ENCODE assay signal across 12 cellular contexts in the genomic region with DNA sequence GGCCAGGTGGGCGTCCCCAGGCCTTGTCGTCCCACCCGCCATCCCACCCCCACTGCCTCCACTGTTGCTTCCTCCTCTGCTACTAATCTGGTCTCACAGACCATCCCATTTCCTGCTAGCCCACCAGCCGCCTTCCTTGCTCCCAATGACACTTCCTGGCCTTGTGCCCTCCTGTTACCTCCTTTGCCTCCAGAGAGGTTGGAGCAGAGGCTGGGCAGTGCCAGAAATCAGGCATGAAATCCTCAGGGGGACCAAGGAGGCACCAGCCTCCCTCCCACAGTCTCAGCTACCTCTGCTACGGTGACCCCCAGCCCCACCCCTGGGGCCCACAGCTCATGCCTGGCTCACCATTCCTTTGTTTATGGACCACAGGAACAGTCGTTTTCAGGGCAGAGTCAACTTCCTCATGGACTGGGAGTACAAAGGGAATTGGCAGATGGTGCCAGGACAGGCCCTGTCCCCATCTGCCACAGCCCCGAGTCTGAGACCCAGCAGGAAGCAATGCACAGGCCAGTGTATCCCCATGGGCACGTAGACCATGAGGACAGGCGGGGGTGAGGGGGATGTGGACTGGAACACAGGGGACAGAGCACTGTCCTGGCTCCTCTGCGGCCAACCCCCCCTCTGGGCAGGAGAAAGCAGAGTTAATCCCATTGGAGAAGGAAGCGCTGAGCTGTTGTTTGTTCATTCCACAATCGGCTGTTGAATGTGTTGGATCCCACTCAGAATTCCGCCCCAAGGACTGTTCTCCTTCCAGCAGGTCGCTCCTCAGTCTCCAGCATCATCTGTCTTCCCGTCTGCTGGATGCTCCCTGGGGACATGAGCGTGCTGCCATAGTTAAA. TPM values are rescaled to one million over a fixed set of nuclear protein-coding genes. Genes with fewer than 3 reads are reported as not detected.
DNase-seq lines count a peak whose midpoint lies in the region; ATAC-seq and TF ChIP-seq lines count a peak whose summit lies in the region.
"Had no signal": no experiment of that assay in that cellular context is flagged by ENCODE, and none has a peak within 500 bp of the region (broad histone marks: within the 10 kb centered on the region; RNA-seq: fewer than 3 reads in every experiment).

No MANE protein-coding gene starts in this region.

- H3K9me3 ChIP-seq in lower lobe of right lung = no peaks in the 10 kb centered on the region
- H3K9me3 ChIP-seq in upper lobe of right lung = no peaks in the 10 kb centered on the region

- peaks cover 46% of the 10 kb centered on the region for H3K27me3 Mint-ChIP-seq in dendritic cell treated with granulocyte-macrophage colony-stimulating factor and Interleukin-4, amounts not matched to agents 40 ng/mL and 50 ng/mL, for 4 days

- H3K4me1 Mint-ChIP-seq in dendritic cell treated with granulocyte-macrophage colony-stimulating factor and Interleukin-4, amounts not matched to agents 40 ng/mL and 50 ng/mL, for 4 days (ENCODE audit: low read depth) = peaks cover 87% of the 10 kb centered on the region

- intact Hi-C loops in dendritic cell treated with granulocyte-macrophage colony-stimulating factor and Interleukin-4, amounts not matched to agents 40 ng/mL and 50 ng/mL, for 4 days (cut with micrococcal nuclease) = no loop called here
- intact Hi-C loops in lower lobe of right lung (cut with DNase I) (no loop called here), upper lobe of right lung (cut with DNase I) (no loop called here)

- H3K4me1 ChIP-seq in lower lobe of right lung (peaks cover 65% of the 10 kb centered on the region), upper lobe of right lung (peaks cover 21% of the 10 kb centered on the region)

- DNase-seq in NCI-H345 (lab: John Stamatoyannopoulos, UW) = peak; percentile 10
- DNase-seq in NCI-H345 treated with DMSO at 0.1 percent for 48 hours (lab: John Stamatoyannopoulos, UW; ENCODE audit: unreplicated experiment) = no peak
- peak; percentile 65 for DNase-seq in lower lobe of right lung
- DNase-seq in upper lobe of right lung = no peak
- no peak for DNase-seq in stimulated activated CD4-positive, alpha-beta T cell treated with anti-CD3 and anti-CD28 coated beads, Interleukin-4, amount 100 ng/mL, for 4 hours
- no peak for DNase-seq in NCI-H526 (lab: John Stamatoyannopoulos, UW)
- DNase-seq: activated CD8-positive, alpha-beta memory T cell treated with anti-CD3 and anti-CD28 coated beads, Interleukin-2, amount 50 U/mL, for 48 hours; HFFc6; KBM-7; naive B cell had no signal

- H3K27ac ChIP-seq in lower lobe of right lung (peak overlapping the region; percentile 74), upper lobe of right lung (peak overlapping the region; percentile 75)

- H3K27me3 ChIP-seq in lower lobe of right lung (ENCODE audit: low read depth) (peaks cover 5% of the 10 kb centered on the region), upper lobe of right lung (no peaks in the 10 kb centered on the region)

- TF ChIP-seq CTCF in lower lobe of right lung (IDR thresholded peaks at IDR 0.05) (no peak), upper lobe of right lung (IDR thresholded peaks at IDR 0.05) (no peak)

- H3K36me3 ChIP-seq in lower lobe of right lung (no peaks in the 10 kb centered on the region), upper lobe of right lung (no peaks in the 10 kb centered on the region)

- no peaks in the 10 kb centered on the region for H3K9me3 Mint-ChIP-seq in dendritic cell treated with granulocyte-macrophage colony-stimulating factor and Interleukin-4, amounts not matched to agents 40 ng/mL and 50 ng/mL, for 4 days
- H3K9me3 Mint-ChIP-seq: HFFc6 had no signal

- no peak overlapping the region for H3K4me3 Mint-ChIP-seq in dendritic cell treated with granulocyte-macrophage colony-stimulating factor and Interleukin-4, amounts not matched to agents 40 ng/mL and 50 ng/mL, for 4 days
- H3K4me3 Mint-ChIP-seq: HFFc6 had no signal

- ATAC-seq in lower lobe of right lung = peak; percentile 28 to 47
- peak; percentile 40 for ATAC-seq in upper lobe of right lung
- ATAC-seq in GM19035 (IDR thresholded peaks at IDR 0.05; ENCODE audit: unreplicated experiment) = no peak

- no peaks in the 10 kb centered on the region for H3K36me3 Mint-ChIP-seq in dendritic cell treated with granulocyte-macrophage colony-stimulating factor and Interleukin-4, amounts not matched to agents 40 ng/mL and 50 ng/mL, for 4 days (ENCODE audit: low read depth)

- peak overlapping the region; percentile 31 for H3K27ac Mint-ChIP-seq in dendritic cell treated with granulocyte-macrophage colony-stimulating factor and Interleukin-4, amounts not matched to agents 40 ng/mL and 50 ng/mL, for 4 days
- H3K27ac Mint-ChIP-seq: HFFc6 had no signal

- H3K4me3 ChIP-seq in lower lobe of right lung (no peak overlapping the region), upper lobe of right lung (no peak overlapping the region)

RNA-seq across cellular contexts. Expression of a gene that starts 2.2 kb away (rescaled TPM):
- total RNA-seq in lower lobe of right lung (128 TPM), upper lobe of right lung (144 TPM)
- total RNA-seq: HFFc6 had no signal

Comparison
In these comparisons a context has a peak if more than half of its experiments do, and no peak if none do; other contexts are left out.
1. DNase-seq: peak in NCI-H345 (single experiment) and lower lobe of right lung (single experiment); none in NCI-H345 treated with DMSO at 0.1 percent for 48 hours (single experiment), upper lobe of right lung (single experiment), stimulated activated CD4-positive, alpha-beta T cell treated with anti-CD3 and anti-CD28 coated beads, Interleukin-4, amount 100 ng/mL, for 4 hours (0 of 2) and NCI-H526 (0 of 2).